9 cellular contexts compared by ENCODE assay signal in genomic region chr5:132418876-132419275, GRCh38. TPM values are rescaled to one million over a fixed set of nuclear protein-coding genes. Genes with fewer than 3 reads are reported as not detected.
DNase-seq lines count a peak whose midpoint lies in the region; ATAC-seq and TF ChIP-seq lines count a peak whose summit lies in the region.
"Had no signal": no experiment of that assay in that cellular context is flagged by ENCODE, and none has a peak within 500 bp of the region (broad histone marks: within the 10 kb centered on the region; RNA-seq: fewer than 3 reads in every experiment).

No MANE protein-coding gene starts in this region.

- no peaks in the 10 kb centered on the region for H3K9me3 ChIP-seq in stomach smooth muscle (ENCODE audit: control insufficient read depth in 2 of 2, low read length in 2 of 2)

- intact Hi-C loops in left colon (cut with DNase I, micrococcal nuclease), result no loop called here

- H3K27ac ChIP-seq in VCaP (peak overlapping the region; percentile 48), stomach smooth muscle (ENCODE audit: low read length) (peak overlapping the region; percentile 63)

- no peak for ATAC-seq in left colon

- H3K27me3 ChIP-seq in stomach smooth muscle (ENCODE audit: control insufficient read depth in 1 of 2, insufficient read depth in 2 of 2, low read length in 2 of 2), result no peaks in the 10 kb centered on the region

- DNase-seq in activated T-cell treated with anti-CD3 and anti-CD28 coated beads, Interleukin-2, amount 50 U/mL, for 24 hours, result no peak
- DNase-seq in activated T-cell treated with anti-CD3 and anti-CD28 coated beads, Interleukin-2, amount 50 U/mL, for 1 hour, result no peak
- DNase-seq in immature natural killer cell (no peak), left colon (no peak), NCI-H2081 treated with DMSO at 0.1 percent for 48 hours (lab: John Stamatoyannopoulos, UW) (no peak), NCI-H524 treated with DMSO at 0.1 percent for 48 hours (lab: John Stamatoyannopoulos, UW) (no peak)

- no peak overlapping the region for H3K9ac ChIP-seq in stomach smooth muscle (ENCODE audit: low read length in 2 of 2)

- no peak for TF ChIP-seq CTCF in VCaP (conservative IDR thresholded peaks at IDR 0.05)

- peaks cover 93% of the 10 kb centered on the region for H3K4me1 Mint-ChIP-seq in activated T-cell treated with anti-CD3 and anti-CD28 coated beads, Interleukin-2, amount 50 U/mL, for 24 hours (ENCODE audit: low read depth)
- peaks cover 98 to 100% of the 10 kb centered on the region in 2 donors for H3K4me1 Mint-ChIP-seq in immature natural killer cell

- H3K4me3 Mint-ChIP-seq in activated T-cell treated with anti-CD3 and anti-CD28 coated beads, Interleukin-2, amount 50 U/mL, for 24 hours, result no peak overlapping the region
- peak overlapping the region; percentile 62 to 99 (median 84) for H3K4me3 Mint-ChIP-seq in immature natural killer cell

- peaks cover 57% of the 10 kb centered on the region for H3K36me3 Mint-ChIP-seq in activated T-cell treated with anti-CD3 and anti-CD28 coated beads, Interleukin-2, amount 50 U/mL, for 24 hours (ENCODE audit: low read depth)
- peaks cover 41 to 55% (median 47%) of the 10 kb centered on the region in 3 donors for H3K36me3 Mint-ChIP-seq in immature natural killer cell

- H3K4me3 ChIP-seq in stomach smooth muscle (ENCODE audit: low read length in 2 of 2), result no peak overlapping the region

- H3K9me3 Mint-ChIP-seq in activated T-cell treated with anti-CD3 and anti-CD28 coated beads, Interleukin-2, amount 50 U/mL, for 24 hours, result no peaks in the 10 kb centered on the region
- peaks cover 0 to under 1% (median 0%) of the 10 kb centered on the region in 6 donors for H3K9me3 Mint-ChIP-seq in immature natural killer cell

- no peaks in the 10 kb centered on the region for H3K27me3 Mint-ChIP-seq in activated T-cell treated with anti-CD3 and anti-CD28 coated beads, Interleukin-2, amount 50 U/mL, for 24 hours
- H3K27me3 Mint-ChIP-seq in immature natural killer cell (ENCODE audit: low read depth in 3 of 3), result peaks cover 2 to 11% (median 8%) of the 10 kb centered on the region in 3 donors
- H3K27me3 Mint-ChIP-seq: progenitor cell of endocrine pancreas had no signal

- peak overlapping the region; percentile 94 for H3K27ac Mint-ChIP-seq in activated T-cell treated with anti-CD3 and anti-CD28 coated beads, Interleukin-2, amount 50 U/mL, for 24 hours
- H3K27ac Mint-ChIP-seq in immature natural killer cell, result peak overlapping the region; percentile 98 to 100 (median 99)
- H3K27ac Mint-ChIP-seq: progenitor cell of endocrine pancreas had no signal

- peaks cover 8 to 11% of the 10 kb centered on the region in 2 donors for H3K36me3 ChIP-seq in stomach smooth muscle (ENCODE audit: control insufficient read depth in 2 of 2, insufficient read depth in 2 of 2, low read length in 2 of 2)

- peaks cover 57% of the 10 kb centered on the region for H3K4me1 ChIP-seq in stomach smooth muscle (ENCODE audit: control insufficient read depth, insufficient read depth, low read length)

RNA-seq across cellular contexts. Expression of gene SLC22A5, which starts 49.4 kb away (rescaled TPM):
- polyA plus RNA-seq in immature natural killer cell, result 1 to 10 TPM; 1.1 to 1.5 (median 1.5) TPM
- total RNA-seq in left colon, result 10 to 100 TPM; 35.2 to 59.3 TPM
